Comparison of ENCODE assay signal across 8 cellular contexts in the genomic region with DNA sequence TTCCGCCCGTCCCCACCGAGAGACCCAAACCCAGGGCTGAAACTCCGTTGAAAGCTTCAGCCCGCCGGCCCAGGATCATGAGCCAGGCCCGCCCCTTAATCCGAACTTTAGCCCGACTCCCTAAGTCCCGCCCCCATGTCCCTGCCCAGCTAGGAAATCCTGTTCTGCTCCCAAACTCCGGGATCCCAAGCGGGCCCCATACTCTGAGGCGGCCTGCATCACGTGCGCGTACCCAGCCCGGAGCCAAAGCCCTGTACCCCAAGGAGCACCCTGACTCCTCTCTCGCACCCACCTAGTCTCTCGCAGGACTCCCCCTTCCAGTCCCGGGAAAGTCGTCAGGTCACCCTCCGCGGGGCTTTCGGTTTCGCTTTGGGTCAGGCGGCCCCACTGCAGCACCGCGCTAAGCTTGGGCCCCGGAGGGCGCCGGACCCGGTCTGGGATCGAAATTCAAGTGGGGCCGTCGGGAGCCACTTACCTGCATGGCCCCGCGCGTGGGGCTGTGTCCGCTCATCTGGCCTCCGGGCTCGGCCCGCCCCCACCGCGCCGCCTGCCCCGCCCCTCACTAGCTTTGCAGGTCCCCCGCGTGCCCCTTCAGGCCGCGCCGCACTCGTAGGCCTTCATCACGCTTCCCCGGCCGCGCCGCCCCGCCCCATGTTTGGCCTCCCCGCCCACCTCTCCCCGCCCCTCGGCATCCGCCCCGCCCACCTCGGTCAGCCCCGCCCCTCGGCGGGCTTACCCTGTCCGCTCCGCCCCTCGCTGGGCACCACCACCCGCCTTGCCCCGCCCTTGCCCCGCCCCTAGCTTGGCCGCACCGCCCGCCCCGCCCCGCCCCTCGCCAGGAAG. TPM values are rescaled to one million over a fixed set of nuclear protein-coding genes. Genes with fewer than 3 reads are reported as not detected.
DNase-seq lines count a peak whose midpoint lies in the region; ATAC-seq and TF ChIP-seq lines count a peak whose summit lies in the region.

TSS of gene DNPEP (minus strand) at position 629 of the 843 bp plus-strand sequence. CDS start at position 511, 118 bp downstream.

- no peaks in the 10 kb centered on the region for H3K9me3 ChIP-seq in neural progenitor cell (ENCODE audit: low read depth)

- ATAC-seq in GM21619 (IDR thresholded peaks at IDR 0.05; ENCODE audit: unreplicated experiment): peak; percentile 60

- H3K36me3 Mint-ChIP-seq in IgD-negative memory B cell (peaks cover 4% of the 10 kb centered on the region), neural progenitor cell (peaks cover 9% of the 10 kb centered on the region)

- H3K9me3 Mint-ChIP-seq in IgD-negative memory B cell (peaks cover 0 to 3% (median 0%) of the 10 kb centered on the region in 3 donors), neural progenitor cell (peaks cover under 1% of the 10 kb centered on the region)

- peak within 1 kb of the TSS; percentile 93 to 96 (median 94) for H3K4me3 Mint-ChIP-seq in IgD-negative memory B cell
- peak within 1 kb of the TSS; percentile 92 for H3K4me3 Mint-ChIP-seq in neural progenitor cell

- TF ChIP-seq CTCF in fibroblast of villous mesenchyme (IDR thresholded peaks at IDR 0.05; ENCODE audit: insufficient read depth, low read depth, low read length) (no peak), neural progenitor cell (IDR thresholded peaks at IDR 0.05) (no peak)

- no peaks in the 10 kb centered on the region for H3K79me2 ChIP-seq in neural progenitor cell (ENCODE audit: low read depth)

- peaks cover 8% of the 10 kb centered on the region for H3K27me3 ChIP-seq in neural progenitor cell

- peak; percentile 88 for DNase-seq in EL
- peak; percentile 22 for DNase-seq in SIG-M5 (lab: John Stamatoyannopoulos, UW)
- peak; percentile 91 for DNase-seq in activated gamma-delta T cell treated with anti-CD3 and anti-CD28 coated beads, Interleukin-2, amount 50 U/mL, for 16 hours (ENCODE audit: low read depth)
- DNase-seq in fibroblast of villous mesenchyme (ENCODE audit: low read depth): peak; percentile 86
- DNase-seq in neural progenitor cell (ENCODE audit: low spot score): peak; percentile 96
- peak; percentile 75 for DNase-seq in stromal cell of bone marrow (ENCODE audit: low read depth)

- H3K4me2 ChIP-seq in neural progenitor cell: peak within 1 kb of the TSS; percentile 84

- H4K20me1 ChIP-seq in neural progenitor cell (ENCODE audit: low read depth): peaks cover 6% of the 10 kb centered on the region

- no peaks in the 10 kb centered on the region for H3K36me3 ChIP-seq in neural progenitor cell

- H3K27me3 Mint-ChIP-seq in IgD-negative memory B cell (peaks cover under 1% of the 10 kb centered on the region), neural progenitor cell (ENCODE audit: insufficient read depth, low read depth) (peaks cover 7% of the 10 kb centered on the region)

- H3K4me3 ChIP-seq in fibroblast of villous mesenchyme (ENCODE audit: low read depth, low read length): peak within 1 kb of the TSS; percentile 86
- peak within 1 kb of the TSS; percentile 74 for H3K4me3 ChIP-seq in neural progenitor cell

- H3K27ac ChIP-seq in neural progenitor cell: no peak within 1 kb of the TSS

- peak within 1 kb of the TSS; percentile 89 for H2AFZ ChIP-seq in neural progenitor cell (replicated peaks)

- H3K9ac ChIP-seq in neural progenitor cell: peak within 1 kb of the TSS; percentile 24

- peaks cover 12% of the 10 kb centered on the region for H3F3A ChIP-seq in neural progenitor cell (ENCODE audit: low read depth)

- peaks cover 9 to 13% (median 11%) of the 10 kb centered on the region in 3 donors for H3K4me1 Mint-ChIP-seq in IgD-negative memory B cell
- peaks cover 8% of the 10 kb centered on the region for H3K4me1 Mint-ChIP-seq in neural progenitor cell

- peak within 1 kb of the TSS; percentile 86 to 98 (median 94) for H3K27ac Mint-ChIP-seq in IgD-negative memory B cell
- peak within 1 kb of the TSS; percentile 78 for H3K27ac Mint-ChIP-seq in neural progenitor cell

- H3K4me1 ChIP-seq in neural progenitor cell: peaks cover 6% of the 10 kb centered on the region

RNA-seq across cellular contexts. Expression of gene DNPEP, which starts in this region (rescaled TPM):
- 49.9 TPM for polyA plus RNA-seq in IgD-negative memory B cell
- total RNA-seq in fibroblast of villous mesenchyme: 64.8 and 65.7 TPM in 2 replicates
- total RNA-seq in neural progenitor cell (ENCODE audit: low replicate concordance): 36.6 and 120 TPM in 2 replicates

Comparison
In these comparisons a context has a peak if more than half of its experiments do, and no peak if none do; other contexts are left out.
1. DNase-seq: peak in every context shown above with its lines; median percentile 96 in neural progenitor cell; 91 in activated gamma-delta T cell treated with anti-CD3 and anti-CD28 coated beads, Interleukin-2, amount 50 U/mL, for 16 hours; 88 in EL; 86 in fibroblast of villous mesenchyme; 75 in stromal cell of bone marrow; 22 in SIG-M5.